In the genomic region with DNA sequence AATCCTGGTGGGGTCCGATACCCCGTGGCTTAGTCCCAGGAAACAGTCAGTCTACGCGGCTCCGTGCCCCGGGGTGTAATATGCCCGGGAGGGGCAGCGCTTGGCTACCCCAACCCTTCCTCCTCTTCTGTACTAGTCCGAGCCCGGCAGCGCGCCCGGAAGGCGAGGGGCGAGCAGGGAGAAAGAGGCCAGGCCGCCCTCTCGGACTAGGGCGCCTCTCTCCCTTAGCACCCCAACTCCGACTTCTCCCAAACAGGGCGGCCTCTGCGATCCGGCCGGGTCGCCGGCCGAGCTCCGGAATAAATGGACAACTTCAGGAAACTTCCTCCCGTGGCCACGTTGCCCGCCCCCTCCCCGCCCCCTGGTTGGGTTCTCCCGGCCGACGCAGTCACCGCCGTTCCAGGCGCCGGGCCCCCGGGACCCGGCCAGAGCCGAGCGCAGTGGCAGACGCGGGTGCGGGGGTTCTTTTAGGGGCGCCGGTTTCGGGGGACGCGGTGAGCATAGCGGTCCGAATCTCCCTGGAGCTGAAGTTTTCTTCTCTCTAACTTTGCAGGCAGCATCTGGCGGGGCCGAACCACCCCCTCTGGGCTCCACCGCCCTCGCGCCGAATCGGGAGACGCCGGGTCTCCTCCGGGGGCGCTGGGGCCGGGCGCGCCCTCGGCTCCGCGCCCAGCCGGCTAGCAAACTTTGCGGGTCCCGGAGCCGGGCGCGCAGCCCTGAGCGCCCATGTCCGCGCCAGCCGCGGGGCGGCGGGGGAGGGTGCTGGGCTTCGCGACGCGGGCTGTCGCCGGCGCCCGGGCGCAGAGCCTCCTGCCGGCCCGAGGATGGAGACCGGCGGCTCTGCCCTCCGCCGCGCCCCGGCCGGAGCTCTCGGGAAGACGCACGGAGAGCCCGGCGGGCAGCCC, we compare ENCODE assay signal across 2 cellular contexts.
TF ChIP-seq lines count a peak whose summit lies in the region.

A gene with protein sequence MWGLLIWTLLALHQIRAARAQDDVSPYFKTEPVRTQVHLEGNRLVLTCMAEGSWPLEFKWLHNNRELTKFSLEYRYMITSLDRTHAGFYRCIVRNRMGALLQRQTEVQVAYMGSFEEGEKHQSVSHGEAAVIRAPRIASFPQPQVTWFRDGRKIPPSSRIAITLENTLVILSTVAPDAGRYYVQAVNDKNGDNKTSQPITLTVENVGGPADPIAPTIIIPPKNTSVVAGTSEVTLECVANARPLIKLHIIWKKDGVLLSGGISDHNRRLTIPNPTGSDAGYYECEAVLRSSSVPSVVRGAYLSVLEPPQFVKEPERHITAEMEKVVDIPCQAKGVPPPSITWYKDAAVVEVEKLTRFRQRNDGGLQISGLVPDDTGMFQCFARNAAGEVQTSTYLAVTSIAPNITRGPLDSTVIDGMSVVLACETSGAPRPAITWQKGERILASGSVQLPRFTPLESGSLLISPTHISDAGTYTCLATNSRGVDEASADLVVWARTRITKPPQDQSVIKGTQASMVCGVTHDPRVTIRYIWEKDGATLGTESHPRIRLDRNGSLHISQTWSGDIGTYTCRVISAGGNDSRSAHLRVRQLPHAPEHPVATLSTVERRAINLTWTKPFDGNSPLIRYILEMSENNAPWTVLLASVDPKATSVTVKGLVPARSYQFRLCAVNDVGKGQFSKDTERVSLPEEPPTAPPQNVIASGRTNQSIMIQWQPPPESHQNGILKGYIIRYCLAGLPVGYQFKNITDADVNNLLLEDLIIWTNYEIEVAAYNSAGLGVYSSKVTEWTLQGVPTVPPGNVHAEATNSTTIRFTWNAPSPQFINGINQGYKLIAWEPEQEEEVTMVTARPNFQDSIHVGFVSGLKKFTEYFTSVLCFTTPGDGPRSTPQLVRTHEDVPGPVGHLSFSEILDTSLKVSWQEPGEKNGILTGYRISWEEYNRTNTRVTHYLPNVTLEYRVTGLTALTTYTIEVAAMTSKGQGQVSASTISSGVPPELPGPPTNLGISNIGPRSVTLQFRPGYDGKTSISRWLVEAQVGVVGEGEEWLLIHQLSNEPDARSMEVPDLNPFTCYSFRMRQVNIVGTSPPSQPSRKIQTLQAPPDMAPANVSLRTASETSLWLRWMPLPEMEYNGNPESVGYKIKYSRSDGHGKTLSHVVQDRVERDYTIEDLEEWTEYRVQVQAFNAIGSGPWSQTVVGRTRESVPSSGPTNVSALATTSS (N-terminal part only) (minus strand): TSS at position 301 of the 905 bp plus-strand sequence. CDS start 357 bp downstream, outside the sequence.

TF ChIP-seq in SK-N-SH, 30 proteins besides CTCF, POLR2A, EP300 and RAD21:
- TF ChIP-seq, protein P1, sequence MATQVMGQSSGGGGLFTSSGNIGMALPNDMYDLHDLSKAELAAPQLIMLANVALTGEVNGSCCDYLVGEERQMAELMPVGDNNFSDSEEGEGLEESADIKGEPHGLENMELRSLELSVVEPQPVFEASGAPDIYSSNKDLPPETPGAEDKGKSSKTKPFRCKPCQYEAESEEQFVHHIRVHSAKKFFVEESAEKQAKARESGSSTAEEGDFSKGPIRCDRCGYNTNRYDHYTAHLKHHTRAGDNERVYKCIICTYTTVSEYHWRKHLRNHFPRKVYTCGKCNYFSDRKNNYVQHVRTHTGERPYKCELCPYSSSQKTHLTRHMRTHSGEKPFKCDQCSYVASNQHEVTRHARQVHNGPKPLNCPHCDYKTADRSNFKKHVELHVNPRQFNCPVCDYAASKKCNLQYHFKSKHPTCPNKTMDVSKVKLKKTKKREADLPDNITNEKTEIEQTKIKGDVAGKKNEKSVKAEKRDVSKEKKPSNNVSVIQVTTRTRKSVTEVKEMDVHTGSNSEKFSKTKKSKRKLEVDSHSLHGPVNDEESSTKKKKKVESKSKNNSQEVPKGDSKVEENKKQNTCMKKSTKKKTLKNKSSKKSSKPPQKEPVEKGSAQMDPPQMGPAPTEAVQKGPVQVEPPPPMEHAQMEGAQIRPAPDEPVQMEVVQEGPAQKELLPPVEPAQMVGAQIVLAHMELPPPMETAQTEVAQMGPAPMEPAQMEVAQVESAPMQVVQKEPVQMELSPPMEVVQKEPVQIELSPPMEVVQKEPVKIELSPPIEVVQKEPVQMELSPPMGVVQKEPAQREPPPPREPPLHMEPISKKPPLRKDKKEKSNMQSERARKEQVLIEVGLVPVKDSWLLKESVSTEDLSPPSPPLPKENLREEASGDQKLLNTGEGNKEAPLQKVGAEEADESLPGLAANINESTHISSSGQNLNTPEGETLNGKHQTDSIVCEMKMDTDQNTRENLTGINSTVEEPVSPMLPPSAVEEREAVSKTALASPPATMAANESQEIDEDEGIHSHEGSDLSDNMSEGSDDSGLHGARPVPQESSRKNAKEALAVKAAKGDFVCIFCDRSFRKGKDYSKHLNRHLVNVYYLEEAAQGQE (IDR thresholded peaks at IDR 0.05; ENCODE audit: low read depth, low read length): no peak
- TF ChIP-seq NRF1 (IDR thresholded peaks at IDR 0.05; ENCODE audit: low read depth, low read length): no peak
- TF ChIP-seq FOXJ3 (CRISPR knock-in tag; IDR thresholded peaks at IDR 0.05): no peak
- no peak for TF ChIP-seq CHD2 (IDR thresholded peaks at IDR 0.05; ENCODE audit: low read length, partially characterized antibody)
- TF ChIP-seq ELF1 (IDR thresholded peaks at IDR 0.05): no peak
- no peak for TF ChIP-seq TAF1 (IDR thresholded peaks at IDR 0.05; ENCODE audit: borderline replicate concordance, low read depth, low read length)
- TF ChIP-seq TEAD4 (IDR thresholded peaks at IDR 0.05; ENCODE audit: borderline replicate concordance, insufficient read depth): no peak
- TF ChIP-seq GABPA (IDR thresholded peaks at IDR 0.05; ENCODE audit: low read depth): no peak
- TF ChIP-seq, protein P2, sequence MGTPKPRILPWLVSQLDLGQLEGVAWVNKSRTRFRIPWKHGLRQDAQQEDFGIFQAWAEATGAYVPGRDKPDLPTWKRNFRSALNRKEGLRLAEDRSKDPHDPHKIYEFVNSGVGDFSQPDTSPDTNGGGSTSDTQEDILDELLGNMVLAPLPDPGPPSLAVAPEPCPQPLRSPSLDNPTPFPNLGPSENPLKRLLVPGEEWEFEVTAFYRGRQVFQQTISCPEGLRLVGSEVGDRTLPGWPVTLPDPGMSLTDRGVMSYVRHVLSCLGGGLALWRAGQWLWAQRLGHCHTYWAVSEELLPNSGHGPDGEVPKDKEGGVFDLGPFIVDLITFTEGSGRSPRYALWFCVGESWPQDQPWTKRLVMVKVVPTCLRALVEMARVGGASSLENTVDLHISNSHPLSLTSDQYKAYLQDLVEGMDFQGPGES (IDR thresholded peaks at IDR 0.05; ENCODE audit: low read depth, low read length): no peak
- no peak for TF ChIP-seq JUND (IDR thresholded peaks at IDR 0.05)
- TF ChIP-seq, protein P3, sequence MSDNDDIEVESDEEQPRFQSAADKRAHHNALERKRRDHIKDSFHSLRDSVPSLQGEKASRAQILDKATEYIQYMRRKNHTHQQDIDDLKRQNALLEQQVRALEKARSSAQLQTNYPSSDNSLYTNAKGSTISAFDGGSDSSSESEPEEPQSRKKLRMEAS (IDR thresholded peaks at IDR 0.05; ENCODE audit: low read depth): no peak
- no peak for TF ChIP-seq EZH2phosphoT487 (IDR thresholded peaks at IDR 0.05; ENCODE audit: borderline replicate concordance, low read depth)
- no peak for TF ChIP-seq TCF12 (IDR thresholded peaks at IDR 0.05)
- no peak for TF ChIP-seq RXRA (IDR thresholded peaks at IDR 0.05; ENCODE audit: borderline replicate concordance, low read depth)
- no peak for TF ChIP-seq YY1 (IDR thresholded peaks at IDR 0.05; ENCODE audit: low read depth)
- TF ChIP-seq SIN3A (IDR thresholded peaks at IDR 0.05; ENCODE audit: borderline replicate concordance, low read depth, low read length): no peak
- TF ChIP-seq, protein P4, sequence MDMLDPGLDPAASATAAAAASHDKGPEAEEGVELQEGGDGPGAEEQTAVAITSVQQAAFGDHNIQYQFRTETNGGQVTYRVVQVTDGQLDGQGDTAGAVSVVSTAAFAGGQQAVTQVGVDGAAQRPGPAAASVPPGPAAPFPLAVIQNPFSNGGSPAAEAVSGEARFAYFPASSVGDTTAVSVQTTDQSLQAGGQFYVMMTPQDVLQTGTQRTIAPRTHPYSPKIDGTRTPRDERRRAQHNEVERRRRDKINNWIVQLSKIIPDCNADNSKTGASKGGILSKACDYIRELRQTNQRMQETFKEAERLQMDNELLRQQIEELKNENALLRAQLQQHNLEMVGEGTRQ (IDR thresholded peaks at IDR 0.05; ENCODE audit: borderline replicate concordance, low read depth, low read length): no peak

TF ChIP-seq in SK-N-SH treated with all-trans-retinoic acid at 6 μM for 48 hours, 23 proteins besides CTCF, POLR2A, EP300 and RAD21 (continued from another document):
- TF ChIP-seq, protein P5, sequence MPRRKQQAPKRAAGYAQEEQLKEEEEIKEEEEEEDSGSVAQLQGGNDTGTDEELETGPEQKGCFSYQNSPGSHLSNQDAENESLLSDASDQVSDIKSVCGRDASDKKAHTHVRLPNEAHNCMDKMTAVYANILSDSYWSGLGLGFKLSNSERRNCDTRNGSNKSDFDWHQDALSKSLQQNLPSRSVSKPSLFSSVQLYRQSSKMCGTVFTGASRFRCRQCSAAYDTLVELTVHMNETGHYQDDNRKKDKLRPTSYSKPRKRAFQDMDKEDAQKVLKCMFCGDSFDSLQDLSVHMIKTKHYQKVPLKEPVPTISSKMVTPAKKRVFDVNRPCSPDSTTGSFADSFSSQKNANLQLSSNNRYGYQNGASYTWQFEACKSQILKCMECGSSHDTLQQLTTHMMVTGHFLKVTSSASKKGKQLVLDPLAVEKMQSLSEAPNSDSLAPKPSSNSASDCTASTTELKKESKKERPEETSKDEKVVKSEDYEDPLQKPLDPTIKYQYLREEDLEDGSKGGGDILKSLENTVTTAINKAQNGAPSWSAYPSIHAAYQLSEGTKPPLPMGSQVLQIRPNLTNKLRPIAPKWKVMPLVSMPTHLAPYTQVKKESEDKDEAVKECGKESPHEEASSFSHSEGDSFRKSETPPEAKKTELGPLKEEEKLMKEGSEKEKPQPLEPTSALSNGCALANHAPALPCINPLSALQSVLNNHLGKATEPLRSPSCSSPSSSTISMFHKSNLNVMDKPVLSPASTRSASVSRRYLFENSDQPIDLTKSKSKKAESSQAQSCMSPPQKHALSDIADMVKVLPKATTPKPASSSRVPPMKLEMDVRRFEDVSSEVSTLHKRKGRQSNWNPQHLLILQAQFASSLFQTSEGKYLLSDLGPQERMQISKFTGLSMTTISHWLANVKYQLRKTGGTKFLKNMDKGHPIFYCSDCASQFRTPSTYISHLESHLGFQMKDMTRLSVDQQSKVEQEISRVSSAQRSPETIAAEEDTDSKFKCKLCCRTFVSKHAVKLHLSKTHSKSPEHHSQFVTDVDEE (CRISPR knock-in tag; IDR thresholded peaks at IDR 0.05): no peak
- TF ChIP-seq ESRRG (CRISPR knock-in tag; IDR thresholded peaks at IDR 0.05) (no peak), ISL1 (CRISPR knock-in tag; IDR thresholded peaks at IDR 0.05) (no peak)
- TF ChIP-seq, protein P6, sequence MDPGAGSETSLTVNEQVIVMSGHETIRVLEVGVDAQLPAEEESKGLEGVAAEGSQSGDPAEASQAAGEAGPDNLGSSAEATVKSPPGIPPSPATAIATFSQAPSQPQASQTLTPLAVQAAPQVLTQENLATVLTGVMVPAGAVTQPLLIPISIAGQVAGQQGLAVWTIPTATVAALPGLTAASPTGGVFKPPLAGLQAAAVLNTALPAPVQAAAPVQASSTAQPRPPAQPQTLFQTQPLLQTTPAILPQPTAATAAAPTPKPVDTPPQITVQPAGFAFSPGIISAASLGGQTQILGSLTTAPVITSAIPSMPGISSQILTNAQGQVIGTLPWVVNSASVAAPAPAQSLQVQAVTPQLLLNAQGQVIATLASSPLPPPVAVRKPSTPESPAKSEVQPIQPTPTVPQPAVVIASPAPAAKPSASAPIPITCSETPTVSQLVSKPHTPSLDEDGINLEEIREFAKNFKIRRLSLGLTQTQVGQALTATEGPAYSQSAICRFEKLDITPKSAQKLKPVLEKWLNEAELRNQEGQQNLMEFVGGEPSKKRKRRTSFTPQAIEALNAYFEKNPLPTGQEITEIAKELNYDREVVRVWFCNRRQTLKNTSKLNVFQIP (CRISPR knock-in tag; IDR thresholded peaks at IDR 0.05; ENCODE audit: borderline replicate concordance, low read depth): no peak
